ENCODE assay signal across 8 cellular contexts in genomic region chr10:84537447-84537931, GRCh38.
DNase-seq lines count a peak whose midpoint lies in the region; ATAC-seq lines count a peak whose summit lies in the region.

No MANE protein-coding gene starts in this region.

- CTCF ChIA-PET in activated naive CD4-positive, alpha-beta T cell treated with anti-CD3 and anti-CD28 coated beads, Interleukin-2, amount 10 ng/mL, durations not matched to agents 7 days and 5 days (lab: Charles Lee), result interaction anchor here (0.7 to 10.4 kb wide), 35 partner anchors 9 to 363 kb away, joined by 3 to 333 read pairs (median 5); no protein-coding TSS in a partner anchor

- intact Hi-C loops in Right ventricle myocardium superior (cut with DNase I), result loop anchor here (5.0 kb wide), 1 partner anchor 275 kb away; no protein-coding TSS in a partner anchor

- ATAC-seq in activated CD4-positive, CD25-positive, alpha-beta regulatory T cell treated with anti-CD3 and anti-CD28 coated beads, Interleukin-2, amount 50 U/mL, for 24 hours, result peak; percentile 69 to 75
- ATAC-seq in GM21423 (IDR thresholded peaks at IDR 0.05; ENCODE audit: unreplicated experiment), result peak; percentile 73
- ATAC-seq in HG03558 (IDR thresholded peaks at IDR 0.05; ENCODE audit: extremely low read depth, unreplicated experiment), result peak; percentile 57
- ATAC-seq in Right ventricle myocardium superior (ENCODE audit: poor library complexity), result peak; percentile 89

- H3K4me3 Mint-ChIP-seq in activated naive CD4-positive, alpha-beta T cell treated with anti-CD3 and anti-CD28 coated beads, Interleukin-2, amount 10 ng/mL, durations not matched to agents 7 days and 5 days, result no peak overlapping the region

- H3K27me3 Mint-ChIP-seq in activated naive CD4-positive, alpha-beta T cell treated with anti-CD3 and anti-CD28 coated beads, Interleukin-2, amount 10 ng/mL, durations not matched to agents 7 days and 5 days, result peaks cover 39% of the 10 kb centered on the region

- DNase-seq in activated CD4-positive, CD25-positive, alpha-beta regulatory T cell treated with anti-CD3 and anti-CD28 coated beads, Interleukin-2, amount 50 U/mL, for 72 hours, result no peak
- DNase-seq in NCI-H82 treated with DMSO at 0.1 percent for 48 hours (lab: John Stamatoyannopoulos, UW; ENCODE audit: unreplicated experiment), result peak; percentile 53
- peak; percentile 32 for DNase-seq in activated naive CD4-positive, alpha-beta T cell treated with anti-CD3 and anti-CD28 coated beads, Interleukin-2, amount 10 ng/mL, durations not matched to agents 7 days and 5 days
- DNase-seq in Right ventricle myocardium superior, result peak; percentile 66
- peak; percentile 50 for DNase-seq in renal cortical epithelial cell (ENCODE audit: low read depth)

- H3K27ac Mint-ChIP-seq in activated naive CD4-positive, alpha-beta T cell treated with anti-CD3 and anti-CD28 coated beads, Interleukin-2, amount 10 ng/mL, durations not matched to agents 7 days and 5 days, result no peak overlapping the region

- H3K36me3 Mint-ChIP-seq in activated naive CD4-positive, alpha-beta T cell treated with anti-CD3 and anti-CD28 coated beads, Interleukin-2, amount 10 ng/mL, durations not matched to agents 7 days and 5 days, result no peaks in the 10 kb centered on the region

- peaks cover 16% of the 10 kb centered on the region for H3K4me1 Mint-ChIP-seq in activated naive CD4-positive, alpha-beta T cell treated with anti-CD3 and anti-CD28 coated beads, Interleukin-2, amount 10 ng/mL, durations not matched to agents 7 days and 5 days

- no peaks in the 10 kb centered on the region for H3K9me3 Mint-ChIP-seq in activated naive CD4-positive, alpha-beta T cell treated with anti-CD3 and anti-CD28 coated beads, Interleukin-2, amount 10 ng/mL, durations not matched to agents 7 days and 5 days
